1 cellular context compared by ENCODE assay signal in the genomic region with DNA sequence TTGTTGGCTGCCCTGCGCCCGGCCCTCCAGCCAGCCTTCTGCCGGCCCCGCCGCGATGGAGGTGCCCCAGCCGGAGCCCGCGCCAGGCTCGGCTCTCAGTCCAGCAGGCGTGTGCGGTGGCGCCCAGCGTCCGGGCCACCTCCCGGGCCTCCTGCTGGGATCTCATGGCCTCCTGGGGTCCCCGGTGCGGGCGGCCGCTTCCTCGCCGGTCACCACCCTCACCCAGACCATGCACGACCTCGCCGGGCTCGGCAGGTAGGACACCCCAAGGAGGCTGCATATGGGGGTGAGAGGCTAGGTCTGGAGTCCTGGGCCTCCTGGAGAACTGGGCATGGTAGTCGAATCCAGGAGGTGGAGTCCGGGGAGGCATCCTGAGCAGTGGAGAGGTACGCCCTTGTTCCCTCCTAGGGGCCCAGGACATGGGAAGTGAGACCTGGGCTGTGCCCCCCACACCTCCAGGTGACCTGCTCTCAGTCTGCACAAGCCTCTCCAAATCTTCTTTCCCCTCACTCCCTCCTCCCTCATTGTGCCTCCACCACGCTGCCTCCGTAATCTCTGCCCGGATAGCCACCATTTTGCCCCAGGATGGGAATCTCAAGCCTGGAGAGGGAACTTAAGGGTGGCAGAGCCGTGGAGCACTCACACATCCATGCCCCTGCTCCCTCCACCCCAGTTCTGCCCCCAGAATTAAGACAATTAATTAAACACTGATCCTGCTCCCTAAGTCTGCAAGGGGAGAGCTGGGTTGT.
TF ChIP-seq lines count a peak whose summit lies in the region.

No MANE protein-coding gene starts in this region.

TF ChIP-seq in GM23338, 12 proteins besides CTCF, POLR2A, EP300 and RAD21 (continued from another document):
- TF ChIP-seq, protein P1, sequence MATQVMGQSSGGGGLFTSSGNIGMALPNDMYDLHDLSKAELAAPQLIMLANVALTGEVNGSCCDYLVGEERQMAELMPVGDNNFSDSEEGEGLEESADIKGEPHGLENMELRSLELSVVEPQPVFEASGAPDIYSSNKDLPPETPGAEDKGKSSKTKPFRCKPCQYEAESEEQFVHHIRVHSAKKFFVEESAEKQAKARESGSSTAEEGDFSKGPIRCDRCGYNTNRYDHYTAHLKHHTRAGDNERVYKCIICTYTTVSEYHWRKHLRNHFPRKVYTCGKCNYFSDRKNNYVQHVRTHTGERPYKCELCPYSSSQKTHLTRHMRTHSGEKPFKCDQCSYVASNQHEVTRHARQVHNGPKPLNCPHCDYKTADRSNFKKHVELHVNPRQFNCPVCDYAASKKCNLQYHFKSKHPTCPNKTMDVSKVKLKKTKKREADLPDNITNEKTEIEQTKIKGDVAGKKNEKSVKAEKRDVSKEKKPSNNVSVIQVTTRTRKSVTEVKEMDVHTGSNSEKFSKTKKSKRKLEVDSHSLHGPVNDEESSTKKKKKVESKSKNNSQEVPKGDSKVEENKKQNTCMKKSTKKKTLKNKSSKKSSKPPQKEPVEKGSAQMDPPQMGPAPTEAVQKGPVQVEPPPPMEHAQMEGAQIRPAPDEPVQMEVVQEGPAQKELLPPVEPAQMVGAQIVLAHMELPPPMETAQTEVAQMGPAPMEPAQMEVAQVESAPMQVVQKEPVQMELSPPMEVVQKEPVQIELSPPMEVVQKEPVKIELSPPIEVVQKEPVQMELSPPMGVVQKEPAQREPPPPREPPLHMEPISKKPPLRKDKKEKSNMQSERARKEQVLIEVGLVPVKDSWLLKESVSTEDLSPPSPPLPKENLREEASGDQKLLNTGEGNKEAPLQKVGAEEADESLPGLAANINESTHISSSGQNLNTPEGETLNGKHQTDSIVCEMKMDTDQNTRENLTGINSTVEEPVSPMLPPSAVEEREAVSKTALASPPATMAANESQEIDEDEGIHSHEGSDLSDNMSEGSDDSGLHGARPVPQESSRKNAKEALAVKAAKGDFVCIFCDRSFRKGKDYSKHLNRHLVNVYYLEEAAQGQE (IDR thresholded peaks at IDR 0.05; ENCODE audit: unreplicated experiment): no peak
- TF ChIP-seq, protein P2, sequence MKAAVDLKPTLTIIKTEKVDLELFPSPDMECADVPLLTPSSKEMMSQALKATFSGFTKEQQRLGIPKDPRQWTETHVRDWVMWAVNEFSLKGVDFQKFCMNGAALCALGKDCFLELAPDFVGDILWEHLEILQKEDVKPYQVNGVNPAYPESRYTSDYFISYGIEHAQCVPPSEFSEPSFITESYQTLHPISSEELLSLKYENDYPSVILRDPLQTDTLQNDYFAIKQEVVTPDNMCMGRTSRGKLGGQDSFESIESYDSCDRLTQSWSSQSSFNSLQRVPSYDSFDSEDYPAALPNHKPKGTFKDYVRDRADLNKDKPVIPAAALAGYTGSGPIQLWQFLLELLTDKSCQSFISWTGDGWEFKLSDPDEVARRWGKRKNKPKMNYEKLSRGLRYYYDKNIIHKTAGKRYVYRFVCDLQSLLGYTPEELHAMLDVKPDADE (IDR thresholded peaks at IDR 0.05): no peak
- no peak for TF ChIP-seq NANOG (IDR thresholded peaks at IDR 0.05; ENCODE audit: borderline replicate concordance)
